ENCODE assay signal across 9 cellular contexts in the genomic region with DNA sequence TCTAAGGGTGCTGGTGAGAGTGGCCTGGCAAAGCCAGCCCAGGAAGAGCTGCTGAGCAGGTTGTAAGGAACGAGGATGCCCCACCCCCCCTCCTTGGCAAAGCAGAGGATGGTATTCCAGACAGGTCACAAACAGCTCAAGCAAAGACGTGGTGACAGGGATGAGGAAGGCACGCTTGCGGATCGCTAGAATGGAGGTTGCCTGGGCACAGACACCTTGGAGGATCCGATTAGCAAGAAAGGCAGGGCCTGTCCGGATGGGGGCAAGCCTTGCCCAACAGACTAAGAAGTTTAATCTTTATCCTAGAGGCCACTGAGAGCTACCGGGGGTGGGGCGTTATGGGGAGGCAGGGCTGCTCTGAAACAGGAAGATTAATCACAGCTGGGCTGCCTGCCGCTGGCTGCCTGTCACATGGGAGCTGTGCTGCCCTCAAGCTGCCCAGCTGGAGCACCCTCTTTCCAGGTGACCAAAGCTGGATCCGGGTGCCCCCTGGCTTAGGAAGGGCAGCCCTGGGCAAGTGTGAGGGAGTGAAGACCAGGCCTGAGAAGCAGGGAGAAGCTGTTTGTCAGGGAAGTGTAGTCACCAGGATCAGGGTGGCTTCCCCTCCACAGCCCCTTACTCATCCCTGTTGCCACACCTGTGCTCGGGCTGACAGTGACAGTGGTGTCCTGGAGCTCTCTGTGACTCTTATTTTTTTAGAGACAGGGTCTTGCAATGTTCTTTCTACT. TPM values are rescaled to one million over a fixed set of nuclear protein-coding genes. Genes with fewer than 3 reads are reported as not detected.
DNase-seq lines count a peak whose midpoint lies in the region; ATAC-seq and TF ChIP-seq lines count a peak whose summit lies in the region.
"Had no signal": no experiment of that assay in that cellular context is flagged by ENCODE, and none has a peak within 500 bp of the region (broad histone marks: within the 10 kb centered on the region; RNA-seq: fewer than 3 reads in every experiment).

No MANE protein-coding gene starts in this region.

- peaks cover 5% of the 10 kb centered on the region for H3K36me3 Mint-ChIP-seq in activated naive CD8-positive, alpha-beta T cell

- peaks cover 85% of the 10 kb centered on the region for H3K4me1 Mint-ChIP-seq in activated naive CD8-positive, alpha-beta T cell (ENCODE audit: low read depth)
- H3K4me1 Mint-ChIP-seq in stimulated activated naive CD8-positive, alpha-beta T cell treated with anti-CD3 and anti-CD28 coated beads, Interleukin-15, amount 100 ng/mL, for 72 hours: peaks cover 89% of the 10 kb centered on the region

- H3K27me3 Mint-ChIP-seq in activated naive CD8-positive, alpha-beta T cell: no peaks in the 10 kb centered on the region
- no peaks in the 10 kb centered on the region for H3K27me3 Mint-ChIP-seq in stimulated activated naive CD8-positive, alpha-beta T cell treated with anti-CD3 and anti-CD28 coated beads, Interleukin-15, amount 100 ng/mL, for 72 hours

- H3K4me1 ChIP-seq in left lung: peaks cover 8 to 86% of the 10 kb centered on the region in 2 donors

- H3K27ac Mint-ChIP-seq in activated naive CD8-positive, alpha-beta T cell: peak overlapping the region; percentile 98
- peak overlapping the region; percentile 77 to 90 for H3K27ac Mint-ChIP-seq in stimulated activated naive CD8-positive, alpha-beta T cell treated with anti-CD3 and anti-CD28 coated beads, Interleukin-15, amount 100 ng/mL, for 72 hours

- intact Hi-C loops in left lung (cut with DNase I): loop anchor here in 1 of 2 donors (10.0 kb wide), 1 partner anchor 74 kb away; a partner anchor contains a TSS

- TF ChIP-seq CTCF in left lung (IDR thresholded peaks at IDR 0.05): no peak

- H3K9me3 Mint-ChIP-seq in activated naive CD8-positive, alpha-beta T cell (ENCODE audit: low read depth): no peaks in the 10 kb centered on the region
- H3K9me3 Mint-ChIP-seq in stimulated activated naive CD8-positive, alpha-beta T cell treated with anti-CD3 and anti-CD28 coated beads, Interleukin-15, amount 100 ng/mL, for 72 hours: no peaks in the 10 kb centered on the region

- H3K4me3 ChIP-seq in left lung: peak overlapping the region in 1 of 2 donors; percentile 13

- peak; percentile 51 for DNase-seq in RKO (ENCODE audit: low spot score)
- DNase-seq in left lung: peak; percentile 84 to 90
- DNase-seq in stimulated activated naive CD8-positive, alpha-beta T cell treated with anti-CD3 and anti-CD28 coated beads, Interleukin-15, amount 100 ng/mL, for 72 hours: peak; percentile 36 to 55

- no peaks in the 10 kb centered on the region for H3K9me3 ChIP-seq in left lung

- H3K4me3 Mint-ChIP-seq in activated naive CD8-positive, alpha-beta T cell: peak overlapping the region; percentile 86
- H3K4me3 Mint-ChIP-seq in stimulated activated naive CD8-positive, alpha-beta T cell treated with anti-CD3 and anti-CD28 coated beads, Interleukin-15, amount 100 ng/mL, for 72 hours: peak overlapping the region; percentile 89 to 93

- peak overlapping the region; percentile 66 to 91 for H3K27ac ChIP-seq in left lung
- H3K27ac ChIP-seq: KMS-11 had no signal

- peak; percentile 49 for ATAC-seq in GM21576 (IDR thresholded peaks at IDR 0.05; ENCODE audit: unreplicated experiment)
- ATAC-seq in left lung: peak; percentile 64
- ATAC-seq in stimulated activated naive CD8-positive, alpha-beta T cell treated with anti-CD3 and anti-CD28 coated beads, Interleukin-15, amount 100 ng/mL, for 72 hours: peak; percentile 42
- no peak for ATAC-seq in HG03442 (IDR thresholded peaks at IDR 0.05; ENCODE audit: unreplicated experiment)
- no peak for ATAC-seq in HG03025 (IDR thresholded peaks at IDR 0.05; ENCODE audit: low FRiP score, unreplicated experiment)
- no peak for ATAC-seq in HG02642 (IDR thresholded peaks at IDR 0.05; ENCODE audit: poor library complexity, unreplicated experiment)

- H3K36me3 ChIP-seq in left lung: peaks cover 0 to 6% of the 10 kb centered on the region in 2 donors

- H3K27me3 ChIP-seq in left lung: no peaks in the 10 kb centered on the region

RNA-seq across cellular contexts. Expression of a gene that starts 9.2 kb away (rescaled TPM):
- total RNA-seq in left lung: 10 to 100 TPM; 83.2 to 89.7 TPM

Comparison
In these comparisons a context has a peak if more than half of its experiments do, and no peak if none do; other contexts are left out.
1. ATAC-seq: peak in GM21576 (single experiment), left lung (single experiment) and stimulated activated naive CD8-positive, alpha-beta T cell treated with anti-CD3 and anti-CD28 coated beads, Interleukin-15, amount 100 ng/mL, for 72 hours (single experiment); none in HG03442 (single experiment), HG03025 (single experiment) and HG02642 (single experiment).
2. Peak in every context shown above with its lines, with median percentiles within 50 percentile points of each other: DNase-seq.